1 cellular context compared by ENCODE assay signal in genomic region chr4:2248821-2249261, GRCh38.
TF ChIP-seq lines count a peak whose summit lies in the region.

No MANE protein-coding gene starts in this region.

TF ChIP-seq in GM12878, 131 proteins besides CTCF, POLR2A, EP300 and RAD21:
- TF ChIP-seq RB1 (IDR thresholded peaks at IDR 0.05; ENCODE audit: borderline replicate concordance): no peak
- TF ChIP-seq, protein P1, sequence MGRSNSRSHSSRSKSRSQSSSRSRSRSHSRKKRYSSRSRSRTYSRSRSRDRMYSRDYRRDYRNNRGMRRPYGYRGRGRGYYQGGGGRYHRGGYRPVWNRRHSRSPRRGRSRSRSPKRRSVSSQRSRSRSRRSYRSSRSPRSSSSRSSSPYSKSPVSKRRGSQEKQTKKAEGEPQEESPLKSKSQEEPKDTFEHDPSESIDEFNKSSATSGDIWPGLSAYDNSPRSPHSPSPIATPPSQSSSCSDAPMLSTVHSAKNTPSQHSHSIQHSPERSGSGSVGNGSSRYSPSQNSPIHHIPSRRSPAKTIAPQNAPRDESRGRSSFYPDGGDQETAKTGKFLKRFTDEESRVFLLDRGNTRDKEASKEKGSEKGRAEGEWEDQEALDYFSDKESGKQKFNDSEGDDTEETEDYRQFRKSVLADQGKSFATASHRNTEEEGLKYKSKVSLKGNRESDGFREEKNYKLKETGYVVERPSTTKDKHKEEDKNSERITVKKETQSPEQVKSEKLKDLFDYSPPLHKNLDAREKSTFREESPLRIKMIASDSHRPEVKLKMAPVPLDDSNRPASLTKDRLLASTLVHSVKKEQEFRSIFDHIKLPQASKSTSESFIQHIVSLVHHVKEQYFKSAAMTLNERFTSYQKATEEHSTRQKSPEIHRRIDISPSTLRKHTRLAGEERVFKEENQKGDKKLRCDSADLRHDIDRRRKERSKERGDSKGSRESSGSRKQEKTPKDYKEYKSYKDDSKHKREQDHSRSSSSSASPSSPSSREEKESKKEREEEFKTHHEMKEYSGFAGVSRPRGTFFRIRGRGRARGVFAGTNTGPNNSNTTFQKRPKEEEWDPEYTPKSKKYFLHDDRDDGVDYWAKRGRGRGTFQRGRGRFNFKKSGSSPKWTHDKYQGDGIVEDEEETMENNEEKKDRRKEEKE (IDR thresholded peaks at IDR 0.05): no peak
- TF ChIP-seq WRNIP1 (IDR thresholded peaks at IDR 0.05; ENCODE audit: borderline replicate concordance, low read depth, low read length): no peak
- TF ChIP-seq MTA3 (IDR thresholded peaks at IDR 0.05; ENCODE audit: borderline replicate concordance, low read length): no peak
- TF ChIP-seq, protein P2, sequence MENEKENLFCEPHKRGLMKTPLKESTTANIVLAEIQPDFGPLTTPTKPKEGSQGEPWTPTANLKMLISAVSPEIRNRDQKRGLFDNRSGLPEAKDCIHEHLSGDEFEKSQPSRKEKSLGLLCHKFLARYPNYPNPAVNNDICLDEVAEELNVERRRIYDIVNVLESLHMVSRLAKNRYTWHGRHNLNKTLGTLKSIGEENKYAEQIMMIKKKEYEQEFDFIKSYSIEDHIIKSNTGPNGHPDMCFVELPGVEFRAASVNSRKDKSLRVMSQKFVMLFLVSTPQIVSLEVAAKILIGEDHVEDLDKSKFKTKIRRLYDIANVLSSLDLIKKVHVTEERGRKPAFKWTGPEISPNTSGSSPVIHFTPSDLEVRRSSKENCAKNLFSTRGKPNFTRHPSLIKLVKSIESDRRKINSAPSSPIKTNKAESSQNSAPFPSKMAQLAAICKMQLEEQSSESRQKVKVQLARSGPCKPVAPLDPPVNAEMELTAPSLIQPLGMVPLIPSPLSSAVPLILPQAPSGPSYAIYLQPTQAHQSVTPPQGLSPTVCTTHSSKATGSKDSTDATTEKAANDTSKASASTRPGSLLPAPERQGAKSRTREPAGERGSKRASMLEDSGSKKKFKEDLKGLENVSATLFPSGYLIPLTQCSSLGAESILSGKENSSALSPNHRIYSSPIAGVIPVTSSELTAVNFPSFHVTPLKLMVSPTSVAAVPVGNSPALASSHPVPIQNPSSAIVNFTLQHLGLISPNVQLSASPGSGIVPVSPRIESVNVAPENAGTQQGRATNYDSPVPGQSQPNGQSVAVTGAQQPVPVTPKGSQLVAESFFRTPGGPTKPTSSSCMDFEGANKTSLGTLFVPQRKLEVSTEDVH (IDR thresholded peaks at IDR 0.05; ENCODE audit: low read depth, partially characterized antibody): no peak
